In the genomic region with DNA sequence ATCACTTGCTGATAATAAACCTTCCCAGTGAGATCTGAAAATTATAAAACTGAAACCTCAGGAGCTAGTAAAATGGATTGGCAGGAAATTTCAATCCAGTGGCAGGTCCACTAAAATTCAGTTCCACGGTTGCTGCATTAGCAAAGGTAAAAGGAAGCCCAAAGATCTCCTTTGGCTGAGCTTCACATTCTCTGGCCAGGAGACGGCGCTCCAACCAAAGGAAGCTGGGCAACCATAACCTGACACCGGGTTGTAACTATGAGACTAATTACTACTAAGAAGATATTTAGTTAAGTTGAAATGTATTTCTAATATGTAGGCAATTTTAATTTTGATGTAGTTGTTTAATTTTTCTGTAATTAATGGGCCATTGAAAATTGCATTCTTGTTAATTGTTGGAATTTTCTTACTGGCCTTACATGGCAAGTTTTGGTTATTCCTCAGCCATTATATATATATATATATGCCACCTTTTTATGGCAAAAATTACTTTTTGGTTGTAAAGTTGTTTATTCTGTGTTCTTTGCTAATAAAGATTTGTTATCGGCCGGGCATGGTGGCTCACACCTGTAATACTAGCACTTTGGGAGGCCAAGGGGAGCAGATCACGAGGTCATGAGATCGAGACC, we compare ENCODE assay signal across 1 cellular context.
TF ChIP-seq lines count a peak whose summit lies in the region.

No MANE protein-coding gene starts in this region.

TF ChIP-seq in WTC11, 78 proteins besides CTCF, POLR2A, EP300 and RAD21 (continued from another document):
- no peak for TF ChIP-seq ZNF532 (CRISPR knock-in tag; IDR thresholded peaks at IDR 0.05; ENCODE audit: borderline replicate concordance)
- TF ChIP-seq GTF2I (CRISPR knock-in tag; conservative IDR thresholded peaks at IDR 0.05), result no peak
- TF ChIP-seq, protein P1, sequence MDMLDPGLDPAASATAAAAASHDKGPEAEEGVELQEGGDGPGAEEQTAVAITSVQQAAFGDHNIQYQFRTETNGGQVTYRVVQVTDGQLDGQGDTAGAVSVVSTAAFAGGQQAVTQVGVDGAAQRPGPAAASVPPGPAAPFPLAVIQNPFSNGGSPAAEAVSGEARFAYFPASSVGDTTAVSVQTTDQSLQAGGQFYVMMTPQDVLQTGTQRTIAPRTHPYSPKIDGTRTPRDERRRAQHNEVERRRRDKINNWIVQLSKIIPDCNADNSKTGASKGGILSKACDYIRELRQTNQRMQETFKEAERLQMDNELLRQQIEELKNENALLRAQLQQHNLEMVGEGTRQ (CRISPR knock-in tag; IDR thresholded peaks at IDR 0.05), result no peak
- TF ChIP-seq ZBTB21 (CRISPR knock-in tag; IDR thresholded peaks at IDR 0.05; ENCODE audit: borderline replicate concordance), result no peak
- TF ChIP-seq, protein P2, sequence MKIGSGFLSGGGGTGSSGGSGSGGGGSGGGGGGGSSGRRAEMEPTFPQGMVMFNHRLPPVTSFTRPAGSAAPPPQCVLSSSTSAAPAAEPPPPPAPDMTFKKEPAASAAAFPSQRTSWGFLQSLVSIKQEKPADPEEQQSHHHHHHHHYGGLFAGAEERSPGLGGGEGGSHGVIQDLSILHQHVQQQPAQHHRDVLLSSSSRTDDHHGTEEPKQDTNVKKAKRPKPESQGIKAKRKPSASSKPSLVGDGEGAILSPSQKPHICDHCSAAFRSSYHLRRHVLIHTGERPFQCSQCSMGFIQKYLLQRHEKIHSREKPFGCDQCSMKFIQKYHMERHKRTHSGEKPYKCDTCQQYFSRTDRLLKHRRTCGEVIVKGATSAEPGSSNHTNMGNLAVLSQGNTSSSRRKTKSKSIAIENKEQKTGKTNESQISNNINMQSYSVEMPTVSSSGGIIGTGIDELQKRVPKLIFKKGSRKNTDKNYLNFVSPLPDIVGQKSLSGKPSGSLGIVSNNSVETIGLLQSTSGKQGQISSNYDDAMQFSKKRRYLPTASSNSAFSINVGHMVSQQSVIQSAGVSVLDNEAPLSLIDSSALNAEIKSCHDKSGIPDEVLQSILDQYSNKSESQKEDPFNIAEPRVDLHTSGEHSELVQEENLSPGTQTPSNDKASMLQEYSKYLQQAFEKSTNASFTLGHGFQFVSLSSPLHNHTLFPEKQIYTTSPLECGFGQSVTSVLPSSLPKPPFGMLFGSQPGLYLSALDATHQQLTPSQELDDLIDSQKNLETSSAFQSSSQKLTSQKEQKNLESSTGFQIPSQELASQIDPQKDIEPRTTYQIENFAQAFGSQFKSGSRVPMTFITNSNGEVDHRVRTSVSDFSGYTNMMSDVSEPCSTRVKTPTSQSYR (CRISPR knock-in tag; IDR thresholded peaks at IDR 0.05), result no peak
- TF ChIP-seq E2F1 (CRISPR knock-in tag; IDR thresholded peaks at IDR 0.05), result no peak
- TF ChIP-seq ZNF121 (CRISPR knock-in tag; IDR thresholded peaks at IDR 0.05), result no peak
- no peak for TF ChIP-seq ZNF317 (CRISPR knock-in tag; IDR thresholded peaks at IDR 0.05; ENCODE audit: borderline replicate concordance, low read depth)
- no peak for TF ChIP-seq ELF4 (CRISPR knock-in tag; IDR thresholded peaks at IDR 0.05; ENCODE audit: low read depth)
